1 cellular context compared by ENCODE assay signal in genomic region chr19:7098701-7099596, GRCh38.
TF ChIP-seq lines count a peak whose summit lies in the region.

No MANE protein-coding gene starts in this region.

TF ChIP-seq in HepG2, 621 proteins besides CTCF, POLR2A, EP300 and RAD21 (continued from another document and continues in another):
- TF ChIP-seq TRIM22 (IDR thresholded peaks at IDR 0.05), result no peak
- no peak for TF ChIP-seq ZNF18 (CRISPR knock-in tag; IDR thresholded peaks at IDR 0.05; ENCODE audit: insufficient replicate concordance)
- TF ChIP-seq ZNF607 (CRISPR knock-in tag; IDR thresholded peaks at IDR 0.05; ENCODE audit: borderline replicate concordance), result no peak
- no peak for TF ChIP-seq TP53 (CRISPR knock-in tag; conservative IDR thresholded peaks at IDR 0.05)
- peak; percentile 56 for TF ChIP-seq ZFY (CRISPR knock-in tag; IDR thresholded peaks at IDR 0.05)
- TF ChIP-seq ZZZ3 (CRISPR knock-in tag; IDR thresholded peaks at IDR 0.05; ENCODE audit: borderline replicate concordance), result no peak; the same call in 1 of the 2 replicates
- TF ChIP-seq ZBTB20 (CRISPR knock-in tag; IDR thresholded peaks at IDR 0.05; ENCODE audit: borderline replicate concordance, low read depth), result no peak
- no peak for TF ChIP-seq ZNF207 (IDR thresholded peaks at IDR 0.05; ENCODE audit: borderline replicate concordance)
- TF ChIP-seq MYNN (CRISPR knock-in tag; IDR thresholded peaks at IDR 0.05; ENCODE audit: low read depth), result no peak
- no peak for TF ChIP-seq PRPF4 (IDR thresholded peaks at IDR 0.05; ENCODE audit: low read depth, low read length, poor library complexity, severe bottlenecking)
- TF ChIP-seq MATR3 (CRISPR knock-in tag; IDR thresholded peaks at IDR 0.05), result no peak
- no peak for TF ChIP-seq HOXD1 (CRISPR knock-in tag; IDR thresholded peaks at IDR 0.05)
- peak; percentile 52; the same call in 1 of the 2 replicates for TF ChIP-seq ZNF713 (CRISPR knock-in tag; IDR thresholded peaks at IDR 0.05)
- TF ChIP-seq ZNF260 (CRISPR knock-in tag; IDR thresholded peaks at IDR 0.05; ENCODE audit: borderline replicate concordance, low read depth), result no peak
- no peak for TF ChIP-seq ZIK1 (CRISPR knock-in tag; IDR thresholded peaks at IDR 0.05; ENCODE audit: borderline replicate concordance, low read depth)
- TF ChIP-seq DDIT3 (CRISPR knock-in tag; IDR thresholded peaks at IDR 0.05), result no peak
- peak; percentile 60; the same call in 1 of the 2 replicates for TF ChIP-seq ZNF547 (CRISPR knock-in tag; IDR thresholded peaks at IDR 0.05)
- TF ChIP-seq RELA (CRISPR knock-in tag; IDR thresholded peaks at IDR 0.05), result no peak
- 0 out of 2 replicates have a peak, but pooled peaks have one; percentile 72 for TF ChIP-seq ZNF747 (CRISPR knock-in tag; IDR thresholded peaks at IDR 0.05; ENCODE audit: borderline replicate concordance)
- no peak for TF ChIP-seq ZBTB8A (CRISPR knock-in tag; IDR thresholded peaks at IDR 0.05; ENCODE audit: borderline replicate concordance, low read depth)
- no peak for TF ChIP-seq ZSCAN22 (CRISPR knock-in tag; IDR thresholded peaks at IDR 0.05)
- TF ChIP-seq ZNF605 (CRISPR knock-in tag; IDR thresholded peaks at IDR 0.05), result peak; percentile 64; the same call in 1 of the 2 replicates
- TF ChIP-seq U2AF2 (IDR thresholded peaks at IDR 0.05; ENCODE audit: low read depth, low read length), result no peak
- TF ChIP-seq POGZ (CRISPR knock-in tag; IDR thresholded peaks at IDR 0.05), result peak; percentile 39; the same call in 1 of the 2 replicates
- TF ChIP-seq ZNF333 (CRISPR knock-in tag; IDR thresholded peaks at IDR 0.05; ENCODE audit: borderline replicate concordance), result 0 out of 2 replicates have a peak, but pooled peaks have one; percentile 22
- TF ChIP-seq KDM4B (CRISPR knock-in tag; IDR thresholded peaks at IDR 0.05), result no peak
- no peak; the same call in 1 of the 2 replicates for TF ChIP-seq ZNF33B (CRISPR knock-in tag; IDR thresholded peaks at IDR 0.05)
- TF ChIP-seq MYPOP (CRISPR knock-in tag; IDR thresholded peaks at IDR 0.05), result peak; percentile 69; the same call in 1 of the 2 replicates
- no peak for TF ChIP-seq ZBTB10 (CRISPR knock-in tag; IDR thresholded peaks at IDR 0.05; ENCODE audit: borderline replicate concordance)
- TF ChIP-seq ZNF772 (CRISPR knock-in tag; IDR thresholded peaks at IDR 0.05), result no peak
- no peak for TF ChIP-seq ZSCAN9 (CRISPR knock-in tag; IDR thresholded peaks at IDR 0.05; ENCODE audit: borderline replicate concordance)
- TF ChIP-seq ZNF552 (CRISPR knock-in tag; IDR thresholded peaks at IDR 0.05; ENCODE audit: borderline replicate concordance), result no peak
- 0 out of 2 replicates have a peak, but pooled peaks have one; percentile 17 for TF ChIP-seq PHF21A (CRISPR knock-in tag; IDR thresholded peaks at IDR 0.05)
- TF ChIP-seq ZNF616 (CRISPR knock-in tag; IDR thresholded peaks at IDR 0.05; ENCODE audit: low read depth), result no peak
- peak; percentile 28 for TF ChIP-seq HOXA3 (CRISPR knock-in tag; IDR thresholded peaks at IDR 0.05)
- TF ChIP-seq STAT6 (CRISPR knock-in tag; IDR thresholded peaks at IDR 0.05; ENCODE audit: borderline replicate concordance), result no peak
- no peak for TF ChIP-seq ZC3H4 (CRISPR knock-in tag; IDR thresholded peaks at IDR 0.05; ENCODE audit: borderline replicate concordance)
- peak; percentile 29 for TF ChIP-seq HOXA5 (CRISPR knock-in tag; IDR thresholded peaks at IDR 0.05)
- TF ChIP-seq ZNF652 (CRISPR knock-in tag; IDR thresholded peaks at IDR 0.05; ENCODE audit: borderline replicate concordance, low read depth), result no peak
- no peak; the same call in 1 of the 2 replicates for TF ChIP-seq THAP11 (CRISPR knock-in tag; IDR thresholded peaks at IDR 0.05)
- TF ChIP-seq ZNF570 (CRISPR knock-in tag; IDR thresholded peaks at IDR 0.05; ENCODE audit: borderline replicate concordance), result no peak
- no peak for TF ChIP-seq ZFP36L1 (CRISPR knock-in tag; IDR thresholded peaks at IDR 0.05)
- TF ChIP-seq LCORL (IDR thresholded peaks at IDR 0.05), result no peak
- no peak for TF ChIP-seq LCORL (CRISPR knock-in tag; IDR thresholded peaks at IDR 0.05)
- no peak for TF ChIP-seq CBX2 (IDR thresholded peaks at IDR 0.05; ENCODE audit: low read depth, low read length)
- no peak for TF ChIP-seq CBX2 (CRISPR knock-in tag; IDR thresholded peaks at IDR 0.05; ENCODE audit: low read depth)
- no peak for TF ChIP-seq ZNF580 (CRISPR knock-in tag; IDR thresholded peaks at IDR 0.05; ENCODE audit: borderline replicate concordance, low read depth)
- TF ChIP-seq ZNF546 (CRISPR knock-in tag; conservative IDR thresholded peaks at IDR 0.05), result no peak
- TF ChIP-seq ZNF816 (CRISPR knock-in tag; IDR thresholded peaks at IDR 0.05; ENCODE audit: borderline replicate concordance), result no peak
- no peak for TF ChIP-seq PRDM4 (CRISPR knock-in tag; IDR thresholded peaks at IDR 0.05; ENCODE audit: borderline replicate concordance)
- no peak for TF ChIP-seq ZFYVE20 (CRISPR knock-in tag; IDR thresholded peaks at IDR 0.05; ENCODE audit: borderline replicate concordance, low read depth)
- no peak for TF ChIP-seq ZFP62 (CRISPR knock-in tag; IDR thresholded peaks at IDR 0.05)
- no peak for TF ChIP-seq ZNF30 (CRISPR knock-in tag; IDR thresholded peaks at IDR 0.05)
- TF ChIP-seq ZNF572 (CRISPR knock-in tag; IDR thresholded peaks at IDR 0.05), result no peak
